1 cellular context compared by ENCODE assay signal in genomic region chr12:2794736-2795289, GRCh38.
TF ChIP-seq lines count a peak whose summit lies in the region.

Gene FKBP4 (plus strand): TSS chr12:2794970. CDS start chr12:2795140, 170 bp downstream.

TF ChIP-seq in K562, 482 proteins besides CTCF, POLR2A, EP300 and RAD21 (continued from another document and continues in another):
- TF ChIP-seq HCFC1 (IDR thresholded peaks at IDR 0.05; ENCODE audit: low read depth, low read length) (no peak), U2AF2 (optimal IDR thresholded peaks at IDR 0.05; ENCODE audit: low read depth, low read length) (no peak), NFIC (IDR thresholded peaks at IDR 0.05) (no peak), L3MBTL2 (IDR thresholded peaks at IDR 0.05) (peak; percentile 94), HDAC8 (tag; IDR thresholded peaks at IDR 0.05) (no peak), ZNF12 (CRISPR knock-in tag; IDR thresholded peaks at IDR 0.05) (no peak), NFYB (IDR thresholded peaks at IDR 0.05; ENCODE audit: extremely low read depth, insufficient read length) (no peak), ZNF583 (CRISPR knock-in tag; IDR thresholded peaks at IDR 0.05) (no peak), ZNF436 (CRISPR knock-in tag; IDR thresholded peaks at IDR 0.05) (no peak), EZH2 (IDR thresholded peaks at IDR 0.05; ENCODE audit: borderline replicate concordance, low read depth, low read length) (no peak), BRD9 (IDR thresholded peaks at IDR 0.05; ENCODE audit: low read depth, partially characterized antibody) (no peak), GTF2E2 (tag; IDR thresholded peaks at IDR 0.05) (no peak), CHD2 (IDR thresholded peaks at IDR 0.05; ENCODE audit: low read depth, low read length) (peak; percentile 32; the same call in 1 of the 2 replicates), E2F3 (CRISPR knock-in tag; IDR thresholded peaks at IDR 0.05) (no peak), SMARCA5 (IDR thresholded peaks at IDR 0.05) (no peak), TAF7 (tag; IDR thresholded peaks at IDR 0.05) (no peak), JUNB (CRISPR knock-in tag; conservative IDR thresholded peaks at IDR 0.05) (no peak), ZNF175 (CRISPR knock-in tag; IDR thresholded peaks at IDR 0.05; ENCODE audit: low read depth) (no peak), ETV1 (tag; conservative IDR thresholded peaks at IDR 0.05; ENCODE audit: low read depth) (no peak), KAT8 (IDR thresholded peaks at IDR 0.05; ENCODE audit: low read depth) (no peak), ZNF197 (CRISPR knock-in tag; IDR thresholded peaks at IDR 0.05; ENCODE audit: low read depth) (no peak), FOXJ2 (tag; IDR thresholded peaks at IDR 0.05) (no peak), ZNF431 (CRISPR knock-in tag; IDR thresholded peaks at IDR 0.05) (no peak), XRCC3 (IDR thresholded peaks at IDR 0.05) (no peak), CHAMP1 (IDR thresholded peaks at IDR 0.05) (no peak), NFXL1 (CRISPR knock-in tag; IDR thresholded peaks at IDR 0.05) (no peak), PURB (CRISPR knock-in tag; IDR thresholded peaks at IDR 0.05; ENCODE audit: low read depth) (no peak), ZNF696 (CRISPR knock-in tag; conservative IDR thresholded peaks at IDR 0.05) (no peak), ZFX (CRISPR knock-in tag; IDR thresholded peaks at IDR 0.05) (peak; percentile 56), HNRNPK (IDR thresholded peaks at IDR 0.05; ENCODE audit: low read depth, low read length, poor library complexity, severe bottlenecking) (no peak), UBTF (IDR thresholded peaks at IDR 0.05; ENCODE audit: borderline replicate concordance in 1 of 2, low read depth in 2 of 2, low read length in 2 of 2) (0 out of 4 replicates have a peak, but pooled peaks of 1 of the 2 experiments have one; percentile 48), FOXK1 (CRISPR knock-in tag; IDR thresholded peaks at IDR 0.05; ENCODE audit: borderline replicate concordance) (no peak), RCOR1 (IDR thresholded peaks at IDR 0.05; ENCODE audit: borderline replicate concordance in 1 of 2, low read depth in 2 of 2, low read length in 2 of 2) (0 out of 4 replicates have a peak, but pooled peaks of 1 of the 2 experiments have one; percentile 10), MAFF (IDR thresholded peaks at IDR 0.05; ENCODE audit: low read length) (no peak), SOX6 (IDR thresholded peaks at IDR 0.05) (no peak), NR1H2 (CRISPR knock-in tag; IDR thresholded peaks at IDR 0.05) (no peak), FOXA3 (CRISPR knock-in tag; conservative IDR thresholded peaks at IDR 0.05 in 1 of 2, IDR thresholded peaks at IDR 0.05 in 1 of 2) (no peak), ZNF639 (CRISPR knock-in tag; conservative IDR thresholded peaks at IDR 0.05 in 1 of 2, IDR thresholded peaks at IDR 0.05 in 1 of 2) (0 out of 4 replicates have a peak, but pooled peaks of 1 of the 2 experiments have one; percentile 35), NR3C1 (CRISPR knock-in tag; IDR thresholded peaks at IDR 0.05) (no peak), ZNF217 (CRISPR knock-in tag; IDR thresholded peaks at IDR 0.05) (no peak), NELFE (IDR thresholded peaks at IDR 0.05; ENCODE audit: insufficient read depth, insufficient read length) (no peak), ZNF717 (CRISPR knock-in tag; IDR thresholded peaks at IDR 0.05) (no peak), TEAD2 (tag; IDR thresholded peaks at IDR 0.05) (no peak)
- TF ChIP-seq, protein P1, sequence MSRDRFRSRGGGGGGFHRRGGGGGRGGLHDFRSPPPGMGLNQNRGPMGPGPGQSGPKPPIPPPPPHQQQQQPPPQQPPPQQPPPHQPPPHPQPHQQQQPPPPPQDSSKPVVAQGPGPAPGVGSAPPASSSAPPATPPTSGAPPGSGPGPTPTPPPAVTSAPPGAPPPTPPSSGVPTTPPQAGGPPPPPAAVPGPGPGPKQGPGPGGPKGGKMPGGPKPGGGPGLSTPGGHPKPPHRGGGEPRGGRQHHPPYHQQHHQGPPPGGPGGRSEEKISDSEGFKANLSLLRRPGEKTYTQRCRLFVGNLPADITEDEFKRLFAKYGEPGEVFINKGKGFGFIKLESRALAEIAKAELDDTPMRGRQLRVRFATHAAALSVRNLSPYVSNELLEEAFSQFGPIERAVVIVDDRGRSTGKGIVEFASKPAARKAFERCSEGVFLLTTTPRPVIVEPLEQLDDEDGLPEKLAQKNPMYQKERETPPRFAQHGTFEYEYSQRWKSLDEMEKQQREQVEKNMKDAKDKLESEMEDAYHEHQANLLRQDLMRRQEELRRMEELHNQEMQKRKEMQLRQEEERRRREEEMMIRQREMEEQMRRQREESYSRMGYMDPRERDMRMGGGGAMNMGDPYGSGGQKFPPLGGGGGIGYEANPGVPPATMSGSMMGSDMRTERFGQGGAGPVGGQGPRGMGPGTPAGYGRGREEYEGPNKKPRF (IDR thresholded peaks at IDR 0.05; ENCODE audit: low read depth, low read length), result no peak
- TF ChIP-seq, protein P2, sequence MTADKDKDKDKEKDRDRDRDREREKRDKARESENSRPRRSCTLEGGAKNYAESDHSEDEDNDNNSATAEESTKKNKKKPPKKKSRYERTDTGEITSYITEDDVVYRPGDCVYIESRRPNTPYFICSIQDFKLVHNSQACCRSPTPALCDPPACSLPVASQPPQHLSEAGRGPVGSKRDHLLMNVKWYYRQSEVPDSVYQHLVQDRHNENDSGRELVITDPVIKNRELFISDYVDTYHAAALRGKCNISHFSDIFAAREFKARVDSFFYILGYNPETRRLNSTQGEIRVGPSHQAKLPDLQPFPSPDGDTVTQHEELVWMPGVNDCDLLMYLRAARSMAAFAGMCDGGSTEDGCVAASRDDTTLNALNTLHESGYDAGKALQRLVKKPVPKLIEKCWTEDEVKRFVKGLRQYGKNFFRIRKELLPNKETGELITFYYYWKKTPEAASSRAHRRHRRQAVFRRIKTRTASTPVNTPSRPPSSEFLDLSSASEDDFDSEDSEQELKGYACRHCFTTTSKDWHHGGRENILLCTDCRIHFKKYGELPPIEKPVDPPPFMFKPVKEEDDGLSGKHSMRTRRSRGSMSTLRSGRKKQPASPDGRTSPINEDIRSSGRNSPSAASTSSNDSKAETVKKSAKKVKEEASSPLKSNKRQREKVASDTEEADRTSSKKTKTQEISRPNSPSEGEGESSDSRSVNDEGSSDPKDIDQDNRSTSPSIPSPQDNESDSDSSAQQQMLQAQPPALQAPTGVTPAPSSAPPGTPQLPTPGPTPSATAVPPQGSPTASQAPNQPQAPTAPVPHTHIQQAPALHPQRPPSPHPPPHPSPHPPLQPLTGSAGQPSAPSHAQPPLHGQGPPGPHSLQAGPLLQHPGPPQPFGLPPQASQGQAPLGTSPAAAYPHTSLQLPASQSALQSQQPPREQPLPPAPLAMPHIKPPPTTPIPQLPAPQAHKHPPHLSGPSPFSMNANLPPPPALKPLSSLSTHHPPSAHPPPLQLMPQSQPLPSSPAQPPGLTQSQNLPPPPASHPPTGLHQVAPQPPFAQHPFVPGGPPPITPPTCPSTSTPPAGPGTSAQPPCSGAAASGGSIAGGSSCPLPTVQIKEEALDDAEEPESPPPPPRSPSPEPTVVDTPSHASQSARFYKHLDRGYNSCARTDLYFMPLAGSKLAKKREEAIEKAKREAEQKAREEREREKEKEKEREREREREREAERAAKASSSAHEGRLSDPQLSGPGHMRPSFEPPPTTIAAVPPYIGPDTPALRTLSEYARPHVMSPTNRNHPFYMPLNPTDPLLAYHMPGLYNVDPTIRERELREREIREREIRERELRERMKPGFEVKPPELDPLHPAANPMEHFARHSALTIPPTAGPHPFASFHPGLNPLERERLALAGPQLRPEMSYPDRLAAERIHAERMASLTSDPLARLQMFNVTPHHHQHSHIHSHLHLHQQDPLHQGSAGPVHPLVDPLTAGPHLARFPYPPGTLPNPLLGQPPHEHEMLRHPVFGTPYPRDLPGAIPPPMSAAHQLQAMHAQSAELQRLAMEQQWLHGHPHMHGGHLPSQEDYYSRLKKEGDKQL (CRISPR knock-in tag; IDR thresholded peaks at IDR 0.05; ENCODE audit: borderline replicate concordance), result no peak
- TF ChIP-seq, protein P3, sequence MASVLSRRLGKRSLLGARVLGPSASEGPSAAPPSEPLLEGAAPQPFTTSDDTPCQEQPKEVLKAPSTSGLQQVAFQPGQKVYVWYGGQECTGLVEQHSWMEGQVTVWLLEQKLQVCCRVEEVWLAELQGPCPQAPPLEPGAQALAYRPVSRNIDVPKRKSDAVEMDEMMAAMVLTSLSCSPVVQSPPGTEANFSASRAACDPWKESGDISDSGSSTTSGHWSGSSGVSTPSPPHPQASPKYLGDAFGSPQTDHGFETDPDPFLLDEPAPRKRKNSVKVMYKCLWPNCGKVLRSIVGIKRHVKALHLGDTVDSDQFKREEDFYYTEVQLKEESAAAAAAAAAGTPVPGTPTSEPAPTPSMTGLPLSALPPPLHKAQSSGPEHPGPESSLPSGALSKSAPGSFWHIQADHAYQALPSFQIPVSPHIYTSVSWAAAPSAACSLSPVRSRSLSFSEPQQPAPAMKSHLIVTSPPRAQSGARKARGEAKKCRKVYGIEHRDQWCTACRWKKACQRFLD (CRISPR knock-in tag; IDR thresholded peaks at IDR 0.05), result no peak
- TF ChIP-seq, protein P4, sequence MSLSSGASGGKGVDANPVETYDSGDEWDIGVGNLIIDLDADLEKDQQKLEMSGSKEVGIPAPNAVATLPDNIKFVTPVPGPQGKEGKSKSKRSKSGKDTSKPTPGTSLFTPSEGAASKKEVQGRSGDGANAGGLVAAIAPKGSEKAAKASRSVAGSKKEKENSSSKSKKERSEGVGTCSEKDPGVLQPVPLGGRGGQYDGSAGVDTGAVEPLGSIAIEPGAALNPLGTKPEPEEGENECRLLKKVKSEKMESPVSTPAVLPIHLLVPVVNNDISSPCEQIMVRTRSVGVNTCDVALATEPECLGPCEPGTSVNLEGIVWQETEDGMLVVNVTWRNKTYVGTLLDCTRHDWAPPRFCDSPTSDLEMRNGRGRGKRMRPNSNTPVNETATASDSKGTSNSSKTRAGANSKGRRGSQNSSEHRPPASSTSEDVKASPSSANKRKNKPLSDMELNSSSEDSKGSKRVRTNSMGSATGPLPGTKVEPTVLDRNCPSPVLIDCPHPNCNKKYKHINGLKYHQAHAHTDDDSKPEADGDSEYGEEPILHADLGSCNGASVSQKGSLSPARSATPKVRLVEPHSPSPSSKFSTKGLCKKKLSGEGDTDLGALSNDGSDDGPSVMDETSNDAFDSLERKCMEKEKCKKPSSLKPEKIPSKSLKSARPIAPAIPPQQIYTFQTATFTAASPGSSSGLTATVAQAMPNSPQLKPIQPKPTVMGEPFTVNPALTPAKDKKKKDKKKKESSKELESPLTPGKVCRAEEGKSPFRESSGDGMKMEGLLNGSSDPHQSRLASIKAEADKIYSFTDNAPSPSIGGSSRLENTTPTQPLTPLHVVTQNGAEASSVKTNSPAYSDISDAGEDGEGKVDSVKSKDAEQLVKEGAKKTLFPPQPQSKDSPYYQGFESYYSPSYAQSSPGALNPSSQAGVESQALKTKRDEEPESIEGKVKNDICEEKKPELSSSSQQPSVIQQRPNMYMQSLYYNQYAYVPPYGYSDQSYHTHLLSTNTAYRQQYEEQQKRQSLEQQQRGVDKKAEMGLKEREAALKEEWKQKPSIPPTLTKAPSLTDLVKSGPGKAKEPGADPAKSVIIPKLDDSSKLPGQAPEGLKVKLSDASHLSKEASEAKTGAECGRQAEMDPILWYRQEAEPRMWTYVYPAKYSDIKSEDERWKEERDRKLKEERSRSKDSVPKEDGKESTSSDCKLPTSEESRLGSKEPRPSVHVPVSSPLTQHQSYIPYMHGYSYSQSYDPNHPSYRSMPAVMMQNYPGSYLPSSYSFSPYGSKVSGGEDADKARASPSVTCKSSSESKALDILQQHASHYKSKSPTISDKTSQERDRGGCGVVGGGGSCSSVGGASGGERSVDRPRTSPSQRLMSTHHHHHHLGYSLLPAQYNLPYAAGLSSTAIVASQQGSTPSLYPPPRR (CRISPR knock-in tag; IDR thresholded peaks at IDR 0.05; ENCODE audit: borderline replicate concordance), result no peak
